ENCODE assay signal across 11 cellular contexts in genomic region chr7:68246189-68246633, GRCh38.
A peak's percentile ranks its signal among the peaks of the same experiment; 100 is the strongest.
DNase-seq lines count a peak whose midpoint lies in the region; ATAC-seq, FAIRE-seq and TF ChIP-seq lines count a peak whose summit lies in the region.
"Had no signal": no experiment of that assay in that cellular context is flagged by ENCODE, and none has a peak within 500 bp of the region (broad histone marks: within the 10 kb centered on the region; RNA-seq: fewer than 3 reads in every experiment).

No MANE protein-coding gene starts in this region.

- peak overlapping the region; percentile 87 for H3K27ac ChIP-seq in keratinocyte (ENCODE audit: control insufficient read depth, insufficient read depth, low read length)

- no peaks in the 10 kb centered on the region for H3K9me1 ChIP-seq in keratinocyte (ENCODE audit: control insufficient read depth, extremely low read depth, insufficient read depth, low read length)

- no peaks in the 10 kb centered on the region for H4K20me1 ChIP-seq in keratinocyte (ENCODE audit: control insufficient read depth, extremely low read depth, insufficient read depth, low read length)

- no peak overlapping the region for H2AFZ ChIP-seq in keratinocyte (ENCODE audit: control insufficient read depth, low read length)

- no peaks in the 10 kb centered on the region for H3K9me3 ChIP-seq in keratinocyte (ENCODE audit: control insufficient read depth, low read depth, low read length)

- H3K79me2 ChIP-seq in keratinocyte (ENCODE audit: control insufficient read depth, insufficient read depth, low read length): no peaks in the 10 kb centered on the region

- TF ChIP-seq CTCF in keratinocyte (optimal IDR thresholded peaks at IDR 0.05 in 1 of 3, IDR thresholded peaks at IDR 0.05 in 1 of 3, conservative IDR thresholded peaks at IDR 0.05 in 1 of 3; ENCODE audit: extremely low read depth in 1 of 3, insufficient read depth in 2 of 3, low read length in 3 of 3): no peak

- no peaks in the 10 kb centered on the region for H3K27me3 ChIP-seq in keratinocyte (ENCODE audit: control insufficient read depth, extremely low read depth, insufficient read depth, low read length)

- H3K36me3 ChIP-seq in keratinocyte (ENCODE audit: control insufficient read depth in 2 of 2, extremely low read depth in 1 of 2, insufficient read depth in 2 of 2, low read length in 2 of 2): no peaks in the 10 kb centered on the region

- H3K4me1 ChIP-seq in keratinocyte (ENCODE audit: control insufficient read depth, extremely low read depth, insufficient read depth, low read length): peaks cover 21% of the 10 kb centered on the region

- dilution Hi-C loops in keratinocyte (cut with MboI; ENCODE audit: extremely low pct_ligation_motif_present, low sequenced_read_pairs): no loop called here

- H3K4me3 ChIP-seq in keratinocyte (ENCODE audit: control insufficient read depth in 2 of 3, extremely low read depth in 1 of 3, insufficient read depth in 2 of 3, low read depth in 1 of 3, low read length in 3 of 3): no peak overlapping the region

- DNase-seq in AG08395 (ENCODE audit: low spot score): peak; percentile 7
- DNase-seq in NCI-H128 (lab: John Stamatoyannopoulos, UW; ENCODE audit: unreplicated experiment): peak; percentile 85
- DNase-seq in RCC 7860 (ENCODE audit: low spot score): peak; percentile 57
- peak; percentile 96 for DNase-seq in keratinocyte (ENCODE audit: low read depth, low spot score)
- no peak for DNase-seq in DMS 273 treated with DMSO at 0.1 percent for 48 hours (lab: John Stamatoyannopoulos, UW)
- no peak for DNase-seq in EL
- no peak for DNase-seq in activated CD4-positive, CD25-positive, alpha-beta regulatory T cell (lab: John Stamatoyannopoulos, UW)
- DNase-seq: aorta, T-helper 1 cell had no signal

- FAIRE-seq in RCC 7860 (lab: Jason Lieb, UNC) (peak; percentile 40), keratinocyte (lab: Jason Lieb, UNC) (peak; percentile 93)
- FAIRE-seq: islet of Langerhans had no signal

- H3K4me2 ChIP-seq in keratinocyte (ENCODE audit: control insufficient read depth, extremely low read depth, insufficient read depth, low read depth, low read length): peak overlapping the region; percentile 50

- peak overlapping the region; percentile 55 for H3K9ac ChIP-seq in keratinocyte (ENCODE audit: control insufficient read depth, extremely low read depth, insufficient read depth, low read length)

- no peak for ATAC-seq in GM18858 (IDR thresholded peaks at IDR 0.05; ENCODE audit: unreplicated experiment)

Comparison
In these comparisons a context has a peak if more than half of its experiments do, and no peak if none do; other contexts are left out.
1. DNase-seq: peak in AG08395 (single experiment), NCI-H128 (single experiment), RCC 7860 (single experiment) and keratinocyte (single experiment); none in DMS 273 treated with DMSO at 0.1 percent for 48 hours (single experiment), EL (single experiment) and activated CD4-positive, CD25-positive, alpha-beta regulatory T cell (0 of 4).